ENCODE assay signal across 7 cellular contexts in the genomic region with DNA sequence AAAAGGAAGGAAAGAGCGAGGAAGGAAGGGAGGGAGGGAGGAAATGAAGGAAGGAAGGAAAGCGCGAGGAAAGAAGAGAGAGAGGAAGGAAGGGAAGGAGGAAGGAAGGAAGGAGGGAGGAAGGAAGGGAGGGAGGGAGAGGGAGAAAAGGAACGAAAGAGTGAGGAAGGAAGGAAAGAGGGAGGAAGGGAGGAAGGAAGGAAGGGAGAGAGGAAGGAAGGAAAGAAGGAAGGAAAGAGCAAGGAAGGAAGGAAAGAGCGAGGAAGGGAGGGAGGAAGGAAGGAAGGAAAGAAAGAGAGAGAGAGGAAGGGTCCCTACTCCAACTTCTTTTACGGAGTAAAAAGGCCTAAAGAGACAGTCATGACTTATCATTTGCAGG. TPM values are rescaled to one million over a fixed set of nuclear protein-coding genes. Genes with fewer than 3 reads are reported as not detected.
DNase-seq lines count a peak whose midpoint lies in the region; ATAC-seq, FAIRE-seq and TF ChIP-seq lines count a peak whose summit lies in the region.

No MANE protein-coding gene starts in this region.

- no peak for FAIRE-seq in urothelium cell line (lab: Jason Lieb, UNC)

- intact Hi-C loops in adrenal gland (cut with DNase I), result no loop called here

- no peak for TF ChIP-seq CTCF in adrenal gland (IDR thresholded peaks at IDR 0.05)

- peak overlapping the region; percentile 71 for H3K4me3 ChIP-seq in HUES48 (ENCODE audit: low read depth, low read length)
- peak overlapping the region in 3 of 4 donors; percentile 0 to 79 (median 59) for H3K4me3 ChIP-seq in adrenal gland

- H3K27me3 Mint-ChIP-seq in immature natural killer cell (ENCODE audit: low read depth in 3 of 3), result peaks cover 2 to 28% (median 21%) of the 10 kb centered on the region in 3 donors
- peaks cover 4 to 6% of the 10 kb centered on the region in 2 donors for H3K27me3 Mint-ChIP-seq in stimulated activated naive B cell treated with anti-CD40 and anti-IgM and Interleukin-4, amounts not matched to agents 10 μg/mL and 1 μg/mL and 100 μg/mL, for 72 hours

- peaks cover 0 to 10% (median 0%) of the 10 kb centered on the region in 3 donors for H3K36me3 Mint-ChIP-seq in immature natural killer cell
- H3K36me3 Mint-ChIP-seq in stimulated activated naive B cell treated with anti-CD40 and anti-IgM and Interleukin-4, amounts not matched to agents 10 μg/mL and 1 μg/mL and 100 μg/mL, for 72 hours, result peaks cover 0 to 8% of the 10 kb centered on the region in 2 donors

- 61 to 72% (median 65%) methylated on average over 6 of the region's 6 CpGs for WGBS in adrenal gland, 4 donors

- H3K27me3 ChIP-seq in HUES48 (ENCODE audit: control insufficient read depth, insufficient read depth, low read length) (peaks cover 23% of the 10 kb centered on the region), adrenal gland (no peaks in the 10 kb centered on the region)

- no peak overlapping the region for H3K27ac Mint-ChIP-seq in immature natural killer cell
- H3K27ac Mint-ChIP-seq in stimulated activated naive B cell treated with anti-CD40 and anti-IgM and Interleukin-4, amounts not matched to agents 10 μg/mL and 1 μg/mL and 100 μg/mL, for 72 hours, result peak overlapping the region; percentile 93

- TF ChIP-seq POLR2A in adrenal gland (IDR thresholded peaks at IDR 0.05), result no peak

- H3K4me3 Mint-ChIP-seq in immature natural killer cell, result peak overlapping the region; percentile 85 to 91 (median 90)
- peak overlapping the region; percentile 70 to 85 for H3K4me3 Mint-ChIP-seq in stimulated activated naive B cell treated with anti-CD40 and anti-IgM and Interleukin-4, amounts not matched to agents 10 μg/mL and 1 μg/mL and 100 μg/mL, for 72 hours

- H3K9ac ChIP-seq in HUES48 (ENCODE audit: low read depth, low read length), result no peak overlapping the region

- H3K4me1 ChIP-seq in HUES48 (ENCODE audit: control insufficient read depth, insufficient read depth, low read length) (peaks cover 9% of the 10 kb centered on the region; the same call in 1 of the 2 replicates), adrenal gland (replicated peaks in 1 of 2) (peaks cover 0 to 29% of the 10 kb centered on the region in 2 donors)

- H3K4me1 Mint-ChIP-seq in immature natural killer cell, result peaks cover 14 to 25% of the 10 kb centered on the region in 2 donors
- peaks cover 40 to 63% of the 10 kb centered on the region in 2 donors for H3K4me1 Mint-ChIP-seq in stimulated activated naive B cell treated with anti-CD40 and anti-IgM and Interleukin-4, amounts not matched to agents 10 μg/mL and 1 μg/mL and 100 μg/mL, for 72 hours

- H3K36me3 ChIP-seq in HUES48 (ENCODE audit: control insufficient read depth, insufficient read depth, low read length) (no peaks in the 10 kb centered on the region), adrenal gland (replicated peaks in 1 of 2) (no peaks in the 10 kb centered on the region)

- DNase-seq in adrenal gland, result no peak
- no peak for DNase-seq in immature natural killer cell
- no peak for DNase-seq in stimulated activated naive B cell treated with anti-CD40 and anti-IgM and Interleukin-4, amounts not matched to agents 10 μg/mL and 1 μg/mL and 100 μg/mL, for 72 hours
- no peak for DNase-seq in urothelium cell line (ENCODE audit: low spot score)
- DNase-seq in GM19240 (ENCODE audit: insufficient read length, low spot score), result no peak

- H3K27ac ChIP-seq in HUES48 (ENCODE audit: low read depth, low read length), result peak overlapping the region; percentile 91
- peak overlapping the region in 4 of 5 donors; percentile 89 to 97 (median 92) for H3K27ac ChIP-seq in adrenal gland

- peaks cover 0 to 9% (median 4%) of the 10 kb centered on the region in 6 donors for H3K9me3 Mint-ChIP-seq in immature natural killer cell
- peaks cover 5 to 6% of the 10 kb centered on the region in 2 donors for H3K9me3 Mint-ChIP-seq in stimulated activated naive B cell treated with anti-CD40 and anti-IgM and Interleukin-4, amounts not matched to agents 10 μg/mL and 1 μg/mL and 100 μg/mL, for 72 hours

- ATAC-seq in stimulated activated naive B cell treated with anti-CD40 and anti-IgM and Interleukin-4, amounts not matched to agents 10 μg/mL and 1 μg/mL and 100 μg/mL, for 72 hours (replicated peaks), result no peak
- ATAC-seq in GM18858 (IDR thresholded peaks at IDR 0.05; ENCODE audit: unreplicated experiment), result no peak

- H3K9me3 ChIP-seq in HUES48 (ENCODE audit: control insufficient read depth, insufficient read depth, low read length) (no peaks in the 10 kb centered on the region), adrenal gland (replicated peaks in 1 of 3) (no peaks in the 10 kb centered on the region)

RNA-seq across cellular contexts. Expression of gene TRIM2, which starts 17.5 kb away (rescaled TPM):
- 10 to 100 TPM; 22.2 to 70.4 (median 47.8) TPM for total RNA-seq in adrenal gland
- polyA plus RNA-seq in adrenal gland (10 to 100 TPM in 2 of 3 donors, 1 to 10 TPM in 1; 6.2 to 58.9 (median 11.9) TPM), immature natural killer cell (under 1 TPM in 1 of 3 donors, not detected in 2; 0.51 TPM)

Comparison
In these comparisons a context has a peak if more than half of its experiments do, and no peak if none do; other contexts are left out.
1. RNA of gene TRIM2, which starts 17.5 kb away (polyA plus RNA-seq): 6.2 to 58.9 TPM in adrenal gland; 0.51 TPM in immature natural killer cell; every median in the first group is over 4 times any median in the second.